ENCODE assay signal across 1 cellular context in the genomic region with DNA sequence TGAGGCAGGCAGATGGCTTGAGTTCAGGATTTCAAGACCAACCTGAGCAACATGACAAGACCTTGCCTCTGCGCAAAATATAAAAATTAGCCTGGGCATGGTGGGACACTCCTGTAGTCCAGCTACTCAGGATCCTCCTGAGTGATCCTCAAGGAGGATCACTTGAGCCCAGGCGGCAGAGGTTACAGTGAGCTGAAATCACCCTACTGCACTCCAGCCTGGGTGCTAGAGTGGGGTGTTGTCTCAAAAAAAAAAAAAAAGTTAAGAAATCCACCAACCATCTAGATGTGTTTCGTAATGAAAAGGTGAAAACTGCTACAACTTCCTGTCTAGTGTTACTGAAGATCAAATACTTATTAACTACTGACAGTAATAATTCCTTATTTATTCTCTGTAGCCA.
TF ChIP-seq lines count a peak whose summit lies in the region.

No MANE protein-coding gene starts in this region.

TF ChIP-seq in WTC11, 78 proteins besides CTCF, POLR2A, EP300 and RAD21 (continued from another document):
- no peak for TF ChIP-seq ZSCAN18 (CRISPR knock-in tag; IDR thresholded peaks at IDR 0.05)
- no peak for TF ChIP-seq FOXJ3 (CRISPR knock-in tag; IDR thresholded peaks at IDR 0.05; ENCODE audit: borderline replicate concordance)
- TF ChIP-seq FOXK1 (CRISPR knock-in tag; IDR thresholded peaks at IDR 0.05), result no peak
